Comparison of ENCODE assay signal across 21 cellular contexts in genomic region chr2:105042189-105042588, GRCh38. TPM values are rescaled to one million over a fixed set of nuclear protein-coding genes. Genes with fewer than 3 reads are reported as not detected.
A peak's percentile ranks its signal among the peaks of the same experiment; 100 is the strongest.
DNase-seq lines count a peak whose midpoint lies in the region; ATAC-seq and TF ChIP-seq lines count a peak whose summit lies in the region.
"Had no signal": no experiment of that assay in that cellular context is flagged by ENCODE, and none has a peak within 500 bp of the region (broad histone marks: within the 10 kb centered on the region; RNA-seq: fewer than 3 reads in every experiment).

No MANE protein-coding gene starts in this region.

- no peaks in the 10 kb centered on the region for H3K27me3 ChIP-seq in iPS DF 6.9 (ENCODE audit: control insufficient read depth, insufficient read depth, low read length)
- H3K27me3 ChIP-seq in CD8-positive, alpha-beta T cell (ENCODE audit: insufficient read depth, low read length): no peaks in the 10 kb centered on the region
- H3K27me3 ChIP-seq: colonic mucosa, pancreas, sigmoid colon had no signal

- intact Hi-C loops in CD8-positive, alpha-beta T cell (cut with DNase I, micrococcal nuclease): no loop called here

- DNase-seq in COLO668 (lab: John Stamatoyannopoulos, UW; ENCODE audit: unreplicated experiment) (peak; percentile 16), RPMI8226 (peak; percentile 97), iPS DF 6.9 (ENCODE audit: low read depth, low spot score) (peak; percentile 5), globus pallidus (ENCODE audit: low spot score) (no peak)
- DNase-seq in activated CD8-positive, alpha-beta memory T cell treated with anti-CD3 and anti-CD28 coated beads for 24 hours: no peak
- DNase-seq in CD8-positive, alpha-beta T cell: no peak
- DNase-seq: activated naive CD8-positive, alpha-beta T cell treated with anti-CD3 and anti-CD28 coated beads for 36 hours; colonic mucosa; islet precursor cell; naive thymus-derived CD4-positive, alpha-beta T cell; NCI-H2029; sigmoid colon; T1000 had no signal

- CTCF ChIA-PET in HEK293 (lab: Yijun Ruan, JAX): interaction anchor here (0.6 to 1.0 kb wide), 3 partner anchors 66 to 194 kb away, joined by 3 to 5 read pairs (median 5); no protein-coding TSS in a partner anchor
- CTCF ChIA-PET in CD8-positive, alpha-beta T cell (lab: Charles Lee): no interaction called here

- H3K27me3 Mint-ChIP-seq in CD8-positive, alpha-beta T cell (ENCODE audit: low read depth): no peaks in the 10 kb centered on the region
- H3K27me3 Mint-ChIP-seq: activated naive CD8-positive, alpha-beta T cell treated with anti-CD3 and anti-CD28 coated beads for 36 hours; naive thymus-derived CD4-positive, alpha-beta T cell; stimulated activated memory B cell treated with anti-CD40 and anti-IgM and Interleukin-4, amounts not matched to agents 10 μg/mL and 1 μg/mL and 100 μg/mL, for 72 hours had no signal

- H3K36me3 ChIP-seq in HEK293 (ENCODE audit: control insufficient read depth in 2 of 2, insufficient read depth in 1 of 2, low read length in 2 of 2): peaks cover 0 to 5% of the 10 kb centered on the region in 2 experiments; a peak in 2 of 3 replicates
- no peaks in the 10 kb centered on the region for H3K36me3 ChIP-seq in iPS DF 6.9 (ENCODE audit: control insufficient read depth, insufficient read depth, low read length)
- no peaks in the 10 kb centered on the region for H3K36me3 ChIP-seq in CD8-positive, alpha-beta T cell (ENCODE audit: insufficient read depth, low read length)
- H3K36me3 ChIP-seq: colonic mucosa, pancreas, sigmoid colon, thoracic aorta had no signal

- POLR2A ChIA-PET in HEK293 (lab: Yijun Ruan, JAX): no interaction called here
- POLR2A ChIA-PET in CD8-positive, alpha-beta T cell (lab: Charles Lee): no interaction called here

- H3K9me3 Mint-ChIP-seq in CD8-positive, alpha-beta T cell: no peaks in the 10 kb centered on the region
- H3K9me3 Mint-ChIP-seq: activated naive CD8-positive, alpha-beta T cell treated with anti-CD3 and anti-CD28 coated beads for 36 hours; stimulated activated memory B cell treated with anti-CD40 and anti-IgM and Interleukin-4, amounts not matched to agents 10 μg/mL and 1 μg/mL and 100 μg/mL, for 72 hours had no signal

- ATAC-seq in HG02623 (IDR thresholded peaks at IDR 0.05; ENCODE audit: unreplicated experiment): no peak
- no peak for ATAC-seq in CD8-positive, alpha-beta T cell
- ATAC-seq: activated CD4-positive, CD25-positive, alpha-beta regulatory T cell treated with anti-CD3 and anti-CD28 coated beads, Interleukin-2, amount 50 U/mL, for 24 hours; HepG2; naive thymus-derived CD4-positive, alpha-beta T cell; pancreas; SK-N-SH treated with all-trans-retinoic acid at 6 μM for 48 hours; stimulated activated memory B cell treated with anti-CD40 and anti-IgM and Interleukin-4, amounts not matched to agents 10 μg/mL and 1 μg/mL and 100 μg/mL, for 72 hours had no signal

- H3K27ac ChIP-seq in HEK293 (ENCODE audit: extremely low read depth, low read depth, low read length) (peak overlapping the region; percentile 9; the same call in 1 of the 2 replicates), iPS DF 6.9 (ENCODE audit: low read length) (no peak overlapping the region)
- H3K27ac ChIP-seq in CD8-positive, alpha-beta T cell (ENCODE audit: low read depth, low read length): no peak overlapping the region
- H3K27ac ChIP-seq: colonic mucosa, pancreas, sigmoid colon, thoracic aorta had no signal

- H3K27ac Mint-ChIP-seq in CD8-positive, alpha-beta T cell: no peak overlapping the region
- H3K27ac Mint-ChIP-seq: activated naive CD8-positive, alpha-beta T cell treated with anti-CD3 and anti-CD28 coated beads for 36 hours; stimulated activated memory B cell treated with anti-CD40 and anti-IgM and Interleukin-4, amounts not matched to agents 10 μg/mL and 1 μg/mL and 100 μg/mL, for 72 hours had no signal

- TF ChIP-seq CTCF in HEK293 (tag by site-specific recombination; IDR thresholded peaks at IDR 0.05): no peak; the same call in 1 of the 2 replicates
- no peak for TF ChIP-seq CTCF in CD8-positive, alpha-beta T cell (IDR thresholded peaks at IDR 0.05)

- no peaks in the 10 kb centered on the region for H3K9me3 ChIP-seq in HEK293 (ENCODE audit: control insufficient read depth, insufficient read depth, low read depth, low read length)
- no peaks in the 10 kb centered on the region; the same call in 1 of the 2 replicates for H3K9me3 ChIP-seq in iPS DF 6.9 (ENCODE audit: control insufficient read depth, insufficient read depth, low read length)
- no peaks in the 10 kb centered on the region for H3K9me3 ChIP-seq in CD8-positive, alpha-beta T cell (ENCODE audit: low read length)
- H3K9me3 ChIP-seq: colonic mucosa, pancreas, sigmoid colon, thoracic aorta had no signal

- WGBS in iPS DF 6.9 (ENCODE audit: insufficient coverage, insufficient read length): no CpG with 5 or more reads among the region's 2 CpGs

- H3K36me3 Mint-ChIP-seq in CD8-positive, alpha-beta T cell: peaks cover 24% of the 10 kb centered on the region

- peaks cover 43% of the 10 kb centered on the region for H3K4me1 Mint-ChIP-seq in CD8-positive, alpha-beta T cell (ENCODE audit: low read depth)

- H3K4me1 ChIP-seq in HEK293 (ENCODE audit: control insufficient read depth, insufficient read depth, low read length) (peaks cover 9% of the 10 kb centered on the region), iPS DF 6.9 (ENCODE audit: control insufficient read depth, insufficient read depth, low read length) (peaks cover 1% of the 10 kb centered on the region)
- peaks cover 10% of the 10 kb centered on the region for H3K4me1 ChIP-seq in CD8-positive, alpha-beta T cell (ENCODE audit: insufficient read depth, low read length)

- H3K4me3 Mint-ChIP-seq in CD8-positive, alpha-beta T cell: no peak overlapping the region
- H3K4me3 Mint-ChIP-seq: activated naive CD8-positive, alpha-beta T cell treated with anti-CD3 and anti-CD28 coated beads for 36 hours; naive thymus-derived CD4-positive, alpha-beta T cell; stimulated activated memory B cell treated with anti-CD40 and anti-IgM and Interleukin-4, amounts not matched to agents 10 μg/mL and 1 μg/mL and 100 μg/mL, for 72 hours had no signal

- H3K4me3 ChIP-seq in HEK293 (ENCODE audit: low read depth, low read length) (no peak overlapping the region), iPS DF 6.9 (ENCODE audit: low read length) (no peak overlapping the region)
- H3K4me3 ChIP-seq in CD8-positive, alpha-beta T cell (ENCODE audit: low read depth, low read length): no peak overlapping the region
- H3K4me3 ChIP-seq: colonic mucosa, pancreas, sigmoid colon, thoracic aorta had no signal

TF ChIP-seq in HEK293, 187 proteins besides CTCF, POLR2A, EP300 and RAD21:
- TF ChIP-seq ZBTB21 (tag by site-specific recombination; IDR thresholded peaks at IDR 0.05): no peak
- no peak for TF ChIP-seq ZNF391 (tag by site-specific recombination; IDR thresholded peaks at IDR 0.05; ENCODE audit: borderline replicate concordance, low read depth)
- TF ChIP-seq GLI4 (tag by site-specific recombination; IDR thresholded peaks at IDR 0.05): no peak
- no peak for TF ChIP-seq ZEB2 (tag by site-specific recombination; IDR thresholded peaks at IDR 0.05)
- TF ChIP-seq ZNF544 (tag by site-specific recombination; IDR thresholded peaks at IDR 0.05): no peak
- no peak for TF ChIP-seq KLF10 (tag by site-specific recombination; IDR thresholded peaks at IDR 0.05)
- TF ChIP-seq ZSCAN23 (tag by site-specific recombination; IDR thresholded peaks at IDR 0.05): no peak

RNA-seq across cellular contexts. Expression of gene MRPS9, which starts 4.3 kb away (rescaled TPM):
- total RNA-seq in CD8-positive, alpha-beta T cell: 10 to 100 TPM in 1 of 2 experiments, 1 to 10 TPM in 1; 9.2 to 10.4 TPM

Comparison
In these comparisons a context has a peak if more than half of its experiments do, and no peak if none do; other contexts are left out.
1. DNase-seq: peak in COLO668 (single experiment), RPMI8226 (single experiment) and iPS DF 6.9 (single experiment); none in activated CD8-positive, alpha-beta memory T cell treated with anti-CD3 and anti-CD28 coated beads for 24 hours (single experiment), globus pallidus (single experiment) and CD8-positive, alpha-beta T cell (0 of 7).